Comparison of ENCODE assay signal across 8 cellular contexts in genomic region chr7:106660862-106661720, GRCh38. TPM values are rescaled to one million over a fixed set of nuclear protein-coding genes. Genes with fewer than 3 reads are reported as not detected.
DNase-seq lines count a peak whose midpoint lies in the region; ATAC-seq and TF ChIP-seq lines count a peak whose summit lies in the region.

Gene CCDC71L (minus strand): TSS chr7:106661158. CDS start chr7:106660896, 262 bp downstream.

- H3K27ac ChIP-seq in OCI-LY3 (ENCODE audit: low read length) = peak within 1 kb of the TSS; percentile 69

- TF ChIP-seq CTCF in OCI-LY3 (IDR thresholded peaks at IDR 0.05; ENCODE audit: low read depth, low read length) = no peak
- TF ChIP-seq CTCF in epithelial cell of esophagus (IDR thresholded peaks at IDR 0.05; ENCODE audit: insufficient read depth, low read depth, low read length, missing control alignments) = no peak

- H3K4me1 ChIP-seq in OCI-LY3 (ENCODE audit: low read length) = peaks cover 24% of the 10 kb centered on the region

- peak; percentile 61 for ATAC-seq in GM21447 (IDR thresholded peaks at IDR 0.05; ENCODE audit: unreplicated experiment)

- H3K79me2 ChIP-seq in OCI-LY3 (ENCODE audit: low read length) = peaks cover 22% of the 10 kb centered on the region

- H3K36me3 ChIP-seq in OCI-LY3 (replicated peaks; ENCODE audit: low read depth, low read length) = peaks cover 14% of the 10 kb centered on the region

- H3K4me3 ChIP-seq in OCI-LY3 (ENCODE audit: low read length) = peak within 1 kb of the TSS; percentile 95
- peak within 1 kb of the TSS; percentile 76 for H3K4me3 ChIP-seq in epithelial cell of esophagus (ENCODE audit: low read length)

- peak within 1 kb of the TSS; percentile 91 for H3K4me2 ChIP-seq in OCI-LY3 (ENCODE audit: low read length)

- H3K27me3 ChIP-seq in OCI-LY3 (ENCODE audit: low read depth, low read length) = no peaks in the 10 kb centered on the region

- peak within 1 kb of the TSS; percentile 95 for H3K9ac ChIP-seq in OCI-LY3 (ENCODE audit: low read length)

- peak within 1 kb of the TSS; percentile 77 for H2AFZ ChIP-seq in OCI-LY3 (ENCODE audit: low read depth, low read length)

- no peaks in the 10 kb centered on the region; the same call in 1 of the 2 replicates for H4K20me1 ChIP-seq in OCI-LY3 (ENCODE audit: insufficient read depth, low read length)

- in situ Hi-C loops in Caki2 (cut with HindIII; ENCODE audit: low pct_unique_long_range_greater_than_20kb, low sequenced_read_pairs) = no loop called here

- no peaks in the 10 kb centered on the region for H3K9me3 ChIP-seq in OCI-LY3 (ENCODE audit: insufficient read depth, low read length)

- DNase-seq in Caki2 (ENCODE audit: low read depth) (peak; percentile 98), HuH-7 (ENCODE audit: low spot score) (peak; percentile 84), activated T-cell treated with anti-CD3 and anti-CD28 coated beads for 1 hour (ENCODE audit: low read depth) (peak; percentile 81), epithelial cell of esophagus (ENCODE audit: low read depth) (peak; percentile 89), mucosa of gallbladder (ENCODE audit: low spot score) (peak; percentile 95)
- DNase-seq in stimulated activated CD8-positive, alpha-beta memory T cell treated with anti-CD3 and anti-CD28 coated beads, Interleukin-4, amount 100 ng/mL, for 4 hours (ENCODE audit: low read depth in 2 of 2, low spot score in 1 of 2) = peak; percentile 87 to 90

RNA-seq across cellular contexts. Expression of gene CCDC71L, which starts in this region (rescaled TPM):
- 9.7 and 24.4 TPM in 2 replicates for total RNA-seq in Caki2 (2014; rRNA removed; shearing (Covaris generic); ENCODE audit: low replicate concordance)
- total RNA-seq in mucosa of gallbladder = 20.4 TPM

Comparison
In these comparisons a context has a peak if more than half of its experiments do, and no peak if none do; other contexts are left out.
1. Peak in every context shown above with its lines: DNase-seq, ATAC-seq, H3K4me3 ChIP-seq and H3K27ac ChIP-seq.